ENCODE assay signal across 22 cellular contexts in genomic region chr2:169977510-169977909, GRCh38.
"Had no signal": no experiment of that assay in that cellular context is flagged by ENCODE, and none has a peak within 500 bp of the region (broad histone marks: within the 10 kb centered on the region; RNA-seq: fewer than 3 reads in every experiment).

No MANE protein-coding gene starts in this region.

- H3K4me1 ChIP-seq: neural progenitor cell, psoas muscle had no signal

- DNase-seq: activated CD4-positive, alpha-beta memory T cell treated with anti-CD3 and anti-CD28 coated beads, Interleukin-2, amount 10 ng/mL, durations not matched to agents 7 days and 5 days; activated CD4-positive, alpha-beta T cell treated with anti-CD3 and anti-CD28 coated beads for 48 hours; activated CD4-positive, CD25-positive, alpha-beta regulatory T cell; activated CD8-positive, alpha-beta memory T cell treated with anti-CD3 and anti-CD28 coated beads, Interleukin-2, amount 10 ng/mL, durations not matched to agents 7 days and 5 days; activated naive CD4-positive, alpha-beta T cell treated with Interleukin-2 at 50 U/mL for 16 hours; central memory CD4-positive, alpha-beta T cell; heart right ventricle; immature natural killer cell; kidney glomerular epithelial cell; left ventricle myocardium superior; naive thymus-derived CD4-positive, alpha-beta T cell; psoas muscle; right cardiac atrium; trophoblast cell had no signal

- H3K4me1 Mint-ChIP-seq: activated CD4-positive, alpha-beta memory T cell treated with anti-CD3 and anti-CD28 coated beads, Interleukin-2, amount 10 ng/mL, durations not matched to agents 7 days and 5 days; activated CD8-positive, alpha-beta memory T cell treated with anti-CD3 and anti-CD28 coated beads, Interleukin-2, amount 10 ng/mL, durations not matched to agents 7 days and 5 days; activated T-helper 17 cell treated with anti-CD3 and anti-CD28 coated beads, Interleukin-2, amount 50 U/mL, for 72 hours; brain; memory B cell; neural progenitor cell had no signal

- H3K9ac ChIP-seq: neural progenitor cell had no signal

- FAIRE-seq: colon had no signal

- H2AFZ ChIP-seq: neural progenitor cell had no signal

- H3K4me2 ChIP-seq: neural progenitor cell had no signal

- H3K4me3 ChIP-seq: heart right ventricle, neural progenitor cell, psoas muscle, skin epidermis had no signal

- ATAC-seq: activated CD8-positive, alpha-beta memory T cell treated with anti-CD3 and anti-CD28 coated beads, Interleukin-2, amount 10 ng/mL, durations not matched to agents 7 days and 5 days; activated T-helper 17 cell treated with anti-CD3 and anti-CD28 coated beads, Interleukin-2, amount 50 U/mL, for 72 hours; esophagus mucosa; left ventricle myocardium superior; naive thymus-derived CD4-positive, alpha-beta T cell; right cardiac atrium had no signal

- H3K4me3 Mint-ChIP-seq: activated CD4-positive, alpha-beta memory T cell treated with anti-CD3 and anti-CD28 coated beads, Interleukin-2, amount 10 ng/mL, durations not matched to agents 7 days and 5 days; activated CD8-positive, alpha-beta memory T cell treated with anti-CD3 and anti-CD28 coated beads, Interleukin-2, amount 10 ng/mL, durations not matched to agents 7 days and 5 days; activated T-helper 17 cell treated with anti-CD3 and anti-CD28 coated beads, Interleukin-2, amount 50 U/mL, for 72 hours; brain; immature natural killer cell; memory B cell; naive thymus-derived CD4-positive, alpha-beta T cell; neural progenitor cell; stimulated activated naive CD8-positive, alpha-beta T cell treated with anti-CD3 and anti-CD28 coated beads, Interleukin-15, Interleukin-2, amounts not matched to agents 100 ng/mL and 50 ng/mL, for 24 hours had no signal

- H3K27ac ChIP-seq: heart right ventricle, neural progenitor cell, psoas muscle, skin epidermis had no signal

- H3K27ac Mint-ChIP-seq: activated CD4-positive, alpha-beta memory T cell treated with anti-CD3 and anti-CD28 coated beads, Interleukin-2, amount 10 ng/mL, durations not matched to agents 7 days and 5 days; activated CD8-positive, alpha-beta memory T cell treated with anti-CD3 and anti-CD28 coated beads, Interleukin-2, amount 10 ng/mL, durations not matched to agents 7 days and 5 days; activated T-helper 17 cell treated with anti-CD3 and anti-CD28 coated beads, Interleukin-2, amount 50 U/mL, for 72 hours; brain; immature natural killer cell; memory B cell; naive thymus-derived CD4-positive, alpha-beta T cell; neural progenitor cell; stimulated activated naive CD8-positive, alpha-beta T cell treated with anti-CD3 and anti-CD28 coated beads, Interleukin-15, Interleukin-2, amounts not matched to agents 100 ng/mL and 50 ng/mL, for 24 hours had no signal

- H3K27me3 Mint-ChIP-seq: activated CD4-positive, alpha-beta memory T cell treated with anti-CD3 and anti-CD28 coated beads, Interleukin-2, amount 10 ng/mL, durations not matched to agents 7 days and 5 days; activated CD8-positive, alpha-beta memory T cell treated with anti-CD3 and anti-CD28 coated beads, Interleukin-2, amount 10 ng/mL, durations not matched to agents 7 days and 5 days; activated T-helper 17 cell treated with anti-CD3 and anti-CD28 coated beads, Interleukin-2, amount 50 U/mL, for 72 hours; memory B cell; naive thymus-derived CD4-positive, alpha-beta T cell; stimulated activated naive CD8-positive, alpha-beta T cell treated with anti-CD3 and anti-CD28 coated beads, Interleukin-15, Interleukin-2, amounts not matched to agents 100 ng/mL and 50 ng/mL, for 24 hours had no signal

- H3K27me3 ChIP-seq: heart right ventricle, neural progenitor cell had no signal
